10 cellular contexts compared by ENCODE assay signal in genomic region chrX:154489182-154489581, GRCh38. TPM values are rescaled to one million over a fixed set of nuclear protein-coding genes. Genes with fewer than 3 reads are reported as not detected.
DNase-seq lines count a peak whose midpoint lies in the region; ATAC-seq and TF ChIP-seq lines count a peak whose summit lies in the region.
"Had no signal": no experiment of that assay in that cellular context is flagged by ENCODE, and none has a peak within 500 bp of the region (broad histone marks: within the 10 kb centered on the region; RNA-seq: fewer than 3 reads in every experiment).

No MANE protein-coding gene starts in this region.

- 92% methylated on average over 4 of the region's 4 CpGs for WGBS in hepatocyte (ENCODE audit: low lambda C conversion rate, missing lambda C conversion rate)

- CTCF ChIA-PET in activated CD8-positive, alpha-beta memory T cell treated with anti-CD3 and anti-CD28 coated beads, Interleukin-2, amount 10 ng/mL, durations not matched to agents 7 days and 5 days (lab: Charles Lee), result interaction anchor here (1.3 to 1.5 kb wide), 4 partner anchors 21 to 44 kb away, joined by 3 to 4 read pairs (median 3); no protein-coding TSS in a partner anchor
- CTCF ChIA-PET in activated CD8-positive, alpha-beta T cell treated with anti-CD3 and anti-CD28 coated beads, Interleukin-2, amount 10 ng/mL, durations not matched to agents 7 days and 5 days (lab: Charles Lee), result interaction anchor here (1.2 to 1.8 kb wide), 4 partner anchors 30 to 90 kb away, joined by 3 to 7 read pairs (median 6); partner anchors contain the start of gene RPL10

- H3K4me1 ChIP-seq in hepatocyte (ENCODE audit: insufficient read depth) (peaks cover 2% of the 10 kb centered on the region), subcutaneous abdominal adipose tissue (ENCODE audit: control insufficient read depth in 5 of 5, insufficient read depth in 5 of 5, low read length in 5 of 5) (peaks cover 0 to 50% (median 31%) of the 10 kb centered on the region in 5 donors)

- no peaks in the 10 kb centered on the region for H3K27me3 Mint-ChIP-seq in activated CD8-positive, alpha-beta memory T cell treated with anti-CD3 and anti-CD28 coated beads, Interleukin-2, amount 10 ng/mL, durations not matched to agents 7 days and 5 days
- no peaks in the 10 kb centered on the region for H3K27me3 Mint-ChIP-seq in activated CD8-positive, alpha-beta T cell treated with anti-CD3 and anti-CD28 coated beads, Interleukin-2, amount 10 ng/mL, durations not matched to agents 7 days and 5 days (ENCODE audit: low read depth)

- no peak overlapping the region for H3K4me3 ChIP-seq in hepatocyte
- H3K4me3 ChIP-seq in subcutaneous abdominal adipose tissue (ENCODE audit: low read depth in 1 of 5, low read length in 5 of 5), result peak overlapping the region; percentile 60 to 81 (median 69)

- no peak overlapping the region for H3K9ac ChIP-seq in subcutaneous abdominal adipose tissue (ENCODE audit: low read length in 5 of 5)

- H3K27ac ChIP-seq in hepatocyte, result peak overlapping the region; percentile 94
- H3K27ac ChIP-seq in subcutaneous abdominal adipose tissue (ENCODE audit: low read depth, low read length), result no peak overlapping the region

- H3K27me3 ChIP-seq in hepatocyte (no peaks in the 10 kb centered on the region), subcutaneous abdominal adipose tissue (ENCODE audit: control insufficient read depth in 5 of 5, insufficient read depth in 4 of 5, low read length in 5 of 5) (peaks cover 0 to 12% (median 9%) of the 10 kb centered on the region in 5 donors)

- no peak for DNase-seq in activated CD8-positive, alpha-beta memory T cell treated with anti-CD3 and anti-CD28 coated beads, Interleukin-2, amount 10 ng/mL, durations not matched to agents 7 days and 5 days
- DNase-seq in activated CD8-positive, alpha-beta memory T cell treated with anti-CD3 and anti-CD28 coated beads, Interleukin-2, amount 50 U/mL, for 48 hours, result no peak
- DNase-seq in activated CD8-positive, alpha-beta T cell treated with anti-CD3 and anti-CD28 coated beads, Interleukin-2, amount 10 ng/mL, durations not matched to agents 7 days and 5 days, result no peak
- DNase-seq in hepatocyte (ENCODE audit: low spot score) (no peak), cerebellum (ENCODE audit: low spot score) (no peak)
- DNase-seq in stimulated activated CD4-positive, alpha-beta T cell treated with anti-CD3 and anti-CD28 coated beads, Interleukin-4, amount 100 ng/mL, for 24 hours, result no peak
- DNase-seq: activated CD8-positive, alpha-beta memory T cell treated with anti-CD3 and anti-CD28 coated beads, Interleukin-2, amount 50 U/mL, for 4 hours; AML-193 had no signal

- no peak for ATAC-seq in activated CD8-positive, alpha-beta memory T cell treated with anti-CD3 and anti-CD28 coated beads, Interleukin-2, amount 10 ng/mL, durations not matched to agents 7 days and 5 days
- no peak for ATAC-seq in activated CD8-positive, alpha-beta T cell treated with anti-CD3 and anti-CD28 coated beads, Interleukin-2, amount 10 ng/mL, durations not matched to agents 7 days and 5 days
- no peak for ATAC-seq in GM21447 (IDR thresholded peaks at IDR 0.05; ENCODE audit: unreplicated experiment)

- TF ChIP-seq CTCF in hepatocyte (IDR thresholded peaks at IDR 0.05; ENCODE audit: poor library complexity), result no peak

- peaks cover 5% of the 10 kb centered on the region for H3K79me2 ChIP-seq in hepatocyte

- POLR2A ChIA-PET in activated CD8-positive, alpha-beta T cell treated with anti-CD3 and anti-CD28 coated beads, Interleukin-2, amount 10 ng/mL, durations not matched to agents 7 days and 5 days (lab: Charles Lee), result interaction anchor here (0.5 to 0.9 kb wide), 6 partner anchors 11 to 91 kb away, joined by 3 to 4 read pairs (median 4); partner anchors contain the start of gene RPL10

- no peak overlapping the region for H2AFZ ChIP-seq in hepatocyte

- peak overlapping the region; percentile 81 for H3K4me2 ChIP-seq in hepatocyte

- no peaks in the 10 kb centered on the region for H3K36me3 Mint-ChIP-seq in activated CD8-positive, alpha-beta memory T cell treated with anti-CD3 and anti-CD28 coated beads, Interleukin-2, amount 10 ng/mL, durations not matched to agents 7 days and 5 days
- H3K36me3 Mint-ChIP-seq in activated CD8-positive, alpha-beta T cell treated with anti-CD3 and anti-CD28 coated beads, Interleukin-2, amount 10 ng/mL, durations not matched to agents 7 days and 5 days (ENCODE audit: low read depth), result peaks cover 19% of the 10 kb centered on the region

- H3K9me3 ChIP-seq in hepatocyte (ENCODE audit: low read depth) (no peaks in the 10 kb centered on the region), subcutaneous abdominal adipose tissue (ENCODE audit: control insufficient read depth in 5 of 5, low read length in 5 of 5) (peaks cover 0 to 3% (median 0%) of the 10 kb centered on the region in 5 donors)

- no peaks in the 10 kb centered on the region for H3K9me2 ChIP-seq in hepatocyte (replicated peaks; ENCODE audit: insufficient read depth)

- no peaks in the 10 kb centered on the region for H3K9me3 Mint-ChIP-seq in activated CD8-positive, alpha-beta memory T cell treated with anti-CD3 and anti-CD28 coated beads, Interleukin-2, amount 10 ng/mL, durations not matched to agents 7 days and 5 days (ENCODE audit: low read depth)
- H3K9me3 Mint-ChIP-seq in activated CD8-positive, alpha-beta T cell treated with anti-CD3 and anti-CD28 coated beads, Interleukin-2, amount 10 ng/mL, durations not matched to agents 7 days and 5 days (ENCODE audit: insufficient read depth), result no peaks in the 10 kb centered on the region

- peak overlapping the region; percentile 91 for H3K27ac Mint-ChIP-seq in activated CD8-positive, alpha-beta memory T cell treated with anti-CD3 and anti-CD28 coated beads, Interleukin-2, amount 10 ng/mL, durations not matched to agents 7 days and 5 days
- H3K27ac Mint-ChIP-seq in activated CD8-positive, alpha-beta T cell treated with anti-CD3 and anti-CD28 coated beads, Interleukin-2, amount 10 ng/mL, durations not matched to agents 7 days and 5 days, result peak overlapping the region; percentile 91

- H3K4me1 Mint-ChIP-seq in activated CD8-positive, alpha-beta memory T cell treated with anti-CD3 and anti-CD28 coated beads, Interleukin-2, amount 10 ng/mL, durations not matched to agents 7 days and 5 days, result peaks cover 36% of the 10 kb centered on the region
- peaks cover 28% of the 10 kb centered on the region for H3K4me1 Mint-ChIP-seq in activated CD8-positive, alpha-beta T cell treated with anti-CD3 and anti-CD28 coated beads, Interleukin-2, amount 10 ng/mL, durations not matched to agents 7 days and 5 days (ENCODE audit: low read depth)

- no peaks in the 10 kb centered on the region for H3K36me3 ChIP-seq in hepatocyte (replicated peaks; ENCODE audit: insufficient read depth, low read depth)
- peaks cover 0 to 24% (median 15%) of the 10 kb centered on the region in 5 donors for H3K36me3 ChIP-seq in subcutaneous abdominal adipose tissue (ENCODE audit: control insufficient read depth in 5 of 5, insufficient read depth in 5 of 5, low read length in 5 of 5)

- H4K20me1 ChIP-seq in hepatocyte (ENCODE audit: insufficient read depth, poor library complexity, severe bottlenecking), result no peaks in the 10 kb centered on the region

- H3K4me3 Mint-ChIP-seq in activated CD8-positive, alpha-beta memory T cell treated with anti-CD3 and anti-CD28 coated beads, Interleukin-2, amount 10 ng/mL, durations not matched to agents 7 days and 5 days, result peak overlapping the region; percentile 84
- H3K4me3 Mint-ChIP-seq in activated CD8-positive, alpha-beta T cell treated with anti-CD3 and anti-CD28 coated beads, Interleukin-2, amount 10 ng/mL, durations not matched to agents 7 days and 5 days, result peak overlapping the region; percentile 85

RNA-seq across cellular contexts. Expression of gene SLC10A3, which starts 1.2 kb away (rescaled TPM):
- total RNA-seq in activated CD8-positive, alpha-beta memory T cell treated with anti-CD3 and anti-CD28 coated beads, Interleukin-2, amount 10 ng/mL, durations not matched to agents 7 days and 5 days, result 10 to 100 TPM; 24.3 to 24.9 TPM
- total RNA-seq in activated CD8-positive, alpha-beta T cell treated with anti-CD3 and anti-CD28 coated beads, Interleukin-2, amount 10 ng/mL, durations not matched to agents 7 days and 5 days, result 10 to 100 TPM; 29.1 to 30.8 TPM
- 28.8 and 29.3 TPM in 2 replicates for total RNA-seq in hepatocyte
- 48.3 and 59.8 TPM in 2 replicates for polyA plus RNA-seq in hepatocyte
- 2.8 TPM for total RNA-seq in cerebellum

RNA-seq across cellular contexts. Expression of gene UBL4A, which starts 2.8 kb away (rescaled TPM):
- total RNA-seq in activated CD8-positive, alpha-beta memory T cell treated with anti-CD3 and anti-CD28 coated beads, Interleukin-2, amount 10 ng/mL, durations not matched to agents 7 days and 5 days, result 10 to 100 TPM; 48.1 to 53.2 TPM
- 10 to 100 TPM; 52.1 to 54.0 TPM for total RNA-seq in activated CD8-positive, alpha-beta T cell treated with anti-CD3 and anti-CD28 coated beads, Interleukin-2, amount 10 ng/mL, durations not matched to agents 7 days and 5 days
- total RNA-seq in hepatocyte, result 25.0 and 26.7 TPM in 2 replicates
- polyA plus RNA-seq in hepatocyte, result 29.9 and 34.0 TPM in 2 replicates
- total RNA-seq in cerebellum, result 15.6 TPM

RNA-seq across cellular contexts. Expression of gene LAGE3, which starts 10.1 kb away (rescaled TPM):
- total RNA-seq in activated CD8-positive, alpha-beta memory T cell treated with anti-CD3 and anti-CD28 coated beads, Interleukin-2, amount 10 ng/mL, durations not matched to agents 7 days and 5 days, result 10 to 100 TPM; 38.8 to 39.0 TPM
- 10 to 100 TPM; 49.6 to 51.0 TPM for total RNA-seq in activated CD8-positive, alpha-beta T cell treated with anti-CD3 and anti-CD28 coated beads, Interleukin-2, amount 10 ng/mL, durations not matched to agents 7 days and 5 days
- total RNA-seq in hepatocyte, result 32.2 and 40.0 TPM in 2 replicates
- 49.4 and 50.8 TPM in 2 replicates for polyA plus RNA-seq in hepatocyte
- total RNA-seq in cerebellum, result 6.4 TPM

RNA-seq across cellular contexts. Expression of gene FAM3A, which starts 26.9 kb away (rescaled TPM):
- 10 to 100 TPM; 21.5 to 31.7 TPM for total RNA-seq in activated CD8-positive, alpha-beta memory T cell treated with anti-CD3 and anti-CD28 coated beads, Interleukin-2, amount 10 ng/mL, durations not matched to agents 7 days and 5 days
- 10 to 100 TPM; 28.5 to 31.6 TPM for total RNA-seq in activated CD8-positive, alpha-beta T cell treated with anti-CD3 and anti-CD28 coated beads, Interleukin-2, amount 10 ng/mL, durations not matched to agents 7 days and 5 days
- total RNA-seq in hepatocyte (33.8 and 41.1 TPM in 2 replicates), cerebellum (9.3 TPM)
- polyA plus RNA-seq in hepatocyte, result 68.0 and 70.9 TPM in 2 replicates

RNA-seq across cellular contexts. Expression of gene PLXNA3, which starts 31.1 kb away (rescaled TPM):
- total RNA-seq in activated CD8-positive, alpha-beta memory T cell treated with anti-CD3 and anti-CD28 coated beads, Interleukin-2, amount 10 ng/mL, durations not matched to agents 7 days and 5 days, result 10 to 100 TPM; 42.3 to 48.5 TPM
- total RNA-seq in activated CD8-positive, alpha-beta T cell treated with anti-CD3 and anti-CD28 coated beads, Interleukin-2, amount 10 ng/mL, durations not matched to agents 7 days and 5 days, result 10 to 100 TPM; 48.9 to 53.6 TPM
- total RNA-seq in hepatocyte, result 10.6 and 14.1 TPM in 2 replicates
- polyA plus RNA-seq in hepatocyte, result 23.2 and 28.7 TPM in 2 replicates
- 28.2 TPM for total RNA-seq in cerebellum
